22 cellular contexts compared by ENCODE assay signal in the genomic region with DNA sequence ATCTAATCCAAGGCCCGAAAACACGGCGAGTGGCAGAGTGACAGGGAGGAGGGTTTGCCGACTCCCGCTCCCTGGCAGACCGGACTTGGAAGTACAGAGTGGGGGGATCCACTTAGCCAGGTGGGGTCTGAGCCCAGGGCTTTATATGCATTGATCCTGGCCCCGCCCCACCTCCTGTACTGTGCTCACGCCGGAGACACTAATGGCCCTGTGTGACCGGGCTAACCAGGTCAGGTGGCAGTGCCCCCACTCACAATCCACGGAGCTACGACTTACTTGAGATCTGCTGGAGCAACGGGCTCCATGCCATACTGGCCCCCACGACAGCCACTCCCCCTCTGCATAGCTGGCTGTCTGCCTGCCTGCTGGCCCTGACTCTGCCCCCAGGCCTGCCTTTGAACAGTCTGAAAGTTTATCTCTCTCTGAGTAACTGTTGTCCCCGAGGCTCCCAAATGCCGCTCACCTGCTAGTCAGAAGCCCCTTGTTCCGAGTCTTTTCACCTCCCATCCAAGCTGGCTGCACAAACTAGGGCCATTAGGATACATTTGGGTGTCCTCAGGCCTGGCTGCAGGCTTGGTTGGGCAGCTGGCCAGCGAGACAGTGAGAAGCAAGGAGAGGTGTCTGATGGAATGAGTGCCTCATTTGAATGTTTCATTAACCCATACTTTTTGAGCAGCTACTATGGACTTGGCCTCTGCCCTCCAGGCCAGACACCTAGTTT. TPM values are rescaled to one million over a fixed set of nuclear protein-coding genes. Genes with fewer than 3 reads are reported as not detected.
DNase-seq lines count a peak whose midpoint lies in the region; ATAC-seq and TF ChIP-seq lines count a peak whose summit lies in the region.
"Had no signal": no experiment of that assay in that cellular context is flagged by ENCODE, and none has a peak within 500 bp of the region (broad histone marks: within the 10 kb centered on the region; RNA-seq: fewer than 3 reads in every experiment).

No MANE protein-coding gene starts in this region.

- intact Hi-C loops in sciatic nerve (cut with DNase I): no loop called here

- peak; percentile 2 for ATAC-seq in sciatic nerve
- ATAC-seq: GM12878, lower lobe of right lung had no signal

- TF ChIP-seq CTCF in chondrocyte (IDR thresholded peaks at IDR 0.05): no peak

- H3K36me3 Mint-ChIP-seq in chondrocyte (ENCODE audit: low read depth): no peaks in the 10 kb centered on the region
- no peaks in the 10 kb centered on the region for H3K36me3 Mint-ChIP-seq in activated CD4-positive, alpha-beta T cell treated with anti-CD3 and anti-CD28 coated beads, Interleukin-2, amount 10 ng/mL, durations not matched to agents 7 days and 5 days (ENCODE audit: low read depth)
- H3K36me3 Mint-ChIP-seq: activated CD4-positive, alpha-beta memory T cell treated with anti-CD3 and anti-CD28 coated beads for 36 hours had no signal

- POLR2A ChIA-PET in activated CD4-positive, alpha-beta T cell treated with anti-CD3 and anti-CD28 coated beads, Interleukin-2, amount 10 ng/mL, durations not matched to agents 7 days and 5 days (lab: Charles Lee): no interaction called here

- DNase-seq in DMS 273 (lab: John Stamatoyannopoulos, UW; ENCODE audit: unreplicated experiment): peak; percentile 35
- no peak for DNase-seq in DMS 273 treated with DMSO at 0.1 percent for 48 hours (lab: John Stamatoyannopoulos, UW)
- no peak for DNase-seq in chondrocyte (ENCODE audit: low spot score)
- peak; percentile 16 for DNase-seq in kidney glomerular epithelial cell (lab: John Stamatoyannopoulos, UW)
- DNase-seq in sciatic nerve (ENCODE audit: low spot score): no peak
- DNase-seq in stimulated activated CD4-positive, alpha-beta T cell treated with anti-CD3 and anti-CD28 coated beads, Interleukin-2, amount 100 ng/mL, for 48 hours: no peak
- no peak for DNase-seq in activated CD4-positive, alpha-beta T cell treated with anti-CD3 and anti-CD28 coated beads, Interleukin-2, amount 10 ng/mL, durations not matched to agents 7 days and 5 days
- no peak for DNase-seq in NOMO-1 (lab: John Stamatoyannopoulos, UW; ENCODE audit: unreplicated experiment in 2 of 2)
- DNase-seq: activated CD4-positive, alpha-beta memory T cell treated with anti-CD3 and anti-CD28 coated beads for 36 hours; activated naive CD4-positive, alpha-beta T cell treated with anti-CD3 and anti-CD28 coated beads for 36 hours; activated T-cell treated with anti-CD3 and anti-CD28 coated beads for 4 hours; colonic mucosa; COR-L47; GF-D8; glutamatergic neuron; KG1; lower lobe of right lung; small intestine; stimulated activated CD4-positive, alpha-beta T cell treated with anti-CD3 and anti-CD28 coated beads, Interleukin-4, amount 100 ng/mL, for 1 hour; T-helper 1 cell had no signal

- no peak overlapping the region for H3K4me3 Mint-ChIP-seq in chondrocyte (ENCODE audit: unreplicated experiment)
- H3K4me3 Mint-ChIP-seq in activated CD4-positive, alpha-beta T cell treated with anti-CD3 and anti-CD28 coated beads, Interleukin-2, amount 10 ng/mL, durations not matched to agents 7 days and 5 days: no peak overlapping the region
- H3K4me3 Mint-ChIP-seq: activated CD4-positive, alpha-beta memory T cell treated with anti-CD3 and anti-CD28 coated beads for 36 hours; activated naive CD4-positive, alpha-beta T cell treated with anti-CD3 and anti-CD28 coated beads for 36 hours; B cell had no signal

- H3K27ac Mint-ChIP-seq in chondrocyte (ENCODE audit: unreplicated experiment): peak overlapping the region; percentile 85
- no peak overlapping the region for H3K27ac Mint-ChIP-seq in activated CD4-positive, alpha-beta T cell treated with anti-CD3 and anti-CD28 coated beads, Interleukin-2, amount 10 ng/mL, durations not matched to agents 7 days and 5 days
- H3K27ac Mint-ChIP-seq: activated CD4-positive, alpha-beta memory T cell treated with anti-CD3 and anti-CD28 coated beads for 36 hours; activated naive CD4-positive, alpha-beta T cell treated with anti-CD3 and anti-CD28 coated beads for 36 hours; B cell had no signal

- peaks cover 16% of the 10 kb centered on the region for H3K27me3 Mint-ChIP-seq in chondrocyte (ENCODE audit: low read depth)
- no peaks in the 10 kb centered on the region for H3K27me3 Mint-ChIP-seq in activated CD4-positive, alpha-beta T cell treated with anti-CD3 and anti-CD28 coated beads, Interleukin-2, amount 10 ng/mL, durations not matched to agents 7 days and 5 days

- peaks cover 16% of the 10 kb centered on the region for H3K4me1 Mint-ChIP-seq in chondrocyte (ENCODE audit: low read depth)
- H3K4me1 Mint-ChIP-seq in activated CD4-positive, alpha-beta T cell treated with anti-CD3 and anti-CD28 coated beads, Interleukin-2, amount 10 ng/mL, durations not matched to agents 7 days and 5 days: no peaks in the 10 kb centered on the region
- H3K4me1 Mint-ChIP-seq: B cell had no signal

- CTCF ChIA-PET in activated CD4-positive, alpha-beta T cell treated with anti-CD3 and anti-CD28 coated beads, Interleukin-2, amount 10 ng/mL, durations not matched to agents 7 days and 5 days (lab: Charles Lee): no interaction called here

- no peaks in the 10 kb centered on the region for H3K9me3 Mint-ChIP-seq in chondrocyte (ENCODE audit: low read depth)
- H3K9me3 Mint-ChIP-seq in activated CD4-positive, alpha-beta T cell treated with anti-CD3 and anti-CD28 coated beads, Interleukin-2, amount 10 ng/mL, durations not matched to agents 7 days and 5 days: no peaks in the 10 kb centered on the region
- H3K9me3 Mint-ChIP-seq: activated CD4-positive, alpha-beta memory T cell treated with anti-CD3 and anti-CD28 coated beads for 36 hours; activated naive CD4-positive, alpha-beta T cell treated with anti-CD3 and anti-CD28 coated beads for 36 hours had no signal

RNA-seq across cellular contexts. Expression of a gene that starts 28.0 kb away (rescaled TPM):
- total RNA-seq in chondrocyte (0.05 to 0.41 TPM (median 0.10 TPM) in 3 replicates), sciatic nerve (0.36 TPM)
- not detected for total RNA-seq in activated CD4-positive, alpha-beta T cell treated with anti-CD3 and anti-CD28 coated beads, Interleukin-2, amount 10 ng/mL, durations not matched to agents 7 days and 5 days

RNA-seq across cellular contexts. Expression of a gene that starts 41.6 kb away (rescaled TPM):
- total RNA-seq in chondrocyte: 51.0 to 60.1 TPM (median 51.8 TPM) in 3 replicates
- 37.5 TPM for total RNA-seq in sciatic nerve
- 1 to 10 TPM; 3.9 to 6.2 TPM for total RNA-seq in activated CD4-positive, alpha-beta T cell treated with anti-CD3 and anti-CD28 coated beads, Interleukin-2, amount 10 ng/mL, durations not matched to agents 7 days and 5 days

RNA-seq across cellular contexts. Expression of a gene that starts 46.1 kb away (rescaled TPM):
- total RNA-seq in chondrocyte (1.9 to 16.0 TPM (median 2.8 TPM) in 3 replicates), sciatic nerve (5.4 TPM)
- total RNA-seq in activated CD4-positive, alpha-beta T cell treated with anti-CD3 and anti-CD28 coated beads, Interleukin-2, amount 10 ng/mL, durations not matched to agents 7 days and 5 days: not detected
- total RNA-seq: activated CD4-positive, alpha-beta memory T cell treated with anti-CD3 and anti-CD28 coated beads for 36 hours; activated naive CD4-positive, alpha-beta T cell treated with anti-CD3 and anti-CD28 coated beads for 36 hours had no signal

RNA-seq across cellular contexts. Expression of a gene that starts 56.0 kb away (rescaled TPM):
- not detected in 3 replicates for total RNA-seq in chondrocyte
- total RNA-seq in sciatic nerve: 0.27 TPM
- total RNA-seq in activated CD4-positive, alpha-beta T cell treated with anti-CD3 and anti-CD28 coated beads, Interleukin-2, amount 10 ng/mL, durations not matched to agents 7 days and 5 days: not detected
- total RNA-seq: activated CD4-positive, alpha-beta memory T cell treated with anti-CD3 and anti-CD28 coated beads for 36 hours; activated naive CD4-positive, alpha-beta T cell treated with anti-CD3 and anti-CD28 coated beads for 36 hours; B cell; GM12878 had no signal

Comparison
In these comparisons a context has a peak if more than half of its experiments do, and no peak if none do; other contexts are left out.
1. DNase-seq: peak in DMS 273 (single experiment) and kidney glomerular epithelial cell (single experiment); none in DMS 273 treated with DMSO at 0.1 percent for 48 hours (single experiment), chondrocyte (single experiment), sciatic nerve (single experiment), stimulated activated CD4-positive, alpha-beta T cell treated with anti-CD3 and anti-CD28 coated beads, Interleukin-2, amount 100 ng/mL, for 48 hours (0 of 2), activated CD4-positive, alpha-beta T cell treated with anti-CD3 and anti-CD28 coated beads, Interleukin-2, amount 10 ng/mL, durations not matched to agents 7 days and 5 days (single experiment) and NOMO-1 (0 of 2).